In the genomic region with DNA sequence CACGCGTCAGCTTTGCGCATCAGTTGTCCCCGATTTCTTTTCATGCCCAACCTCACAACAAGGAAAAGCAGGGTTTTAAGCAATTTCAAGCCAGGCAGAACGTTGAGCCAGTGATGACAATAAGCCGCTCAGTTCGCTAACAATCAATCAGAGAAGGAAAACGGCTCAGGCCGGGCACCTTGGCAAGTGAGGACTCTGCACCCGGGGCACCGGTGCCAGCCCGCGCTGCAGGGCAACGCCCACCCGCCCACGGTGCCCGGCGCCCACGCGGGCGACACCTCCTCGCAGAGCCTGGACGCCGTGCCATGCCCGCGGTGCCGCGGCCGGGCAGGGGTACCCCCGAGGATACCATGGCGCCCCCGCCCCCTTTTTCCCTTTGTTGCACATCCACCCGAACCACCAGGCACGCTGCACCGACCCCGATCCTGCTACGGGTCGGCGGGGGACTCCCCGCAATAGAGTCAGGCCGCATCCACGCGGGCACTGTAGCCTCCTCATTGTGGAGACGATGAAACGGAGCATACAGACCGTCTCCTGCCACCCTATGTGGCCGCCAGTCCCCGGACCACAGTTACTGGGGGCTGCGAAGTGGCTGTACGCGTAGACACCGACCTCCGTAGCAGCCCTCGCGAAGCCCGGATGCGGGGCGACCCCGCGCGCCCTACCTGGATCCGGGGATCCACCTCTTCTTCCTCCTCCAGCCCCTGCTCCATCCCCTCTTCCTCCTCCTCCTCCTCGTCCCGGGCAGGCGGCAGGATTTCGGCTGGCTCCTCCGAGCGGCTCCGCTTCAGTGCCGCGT, we compare ENCODE assay signal across 8 cellular contexts. TPM values are rescaled to one million over a fixed set of nuclear protein-coding genes. Genes with fewer than 3 reads are reported as not detected.
DNase-seq lines count a peak whose midpoint lies in the region; ATAC-seq and TF ChIP-seq lines count a peak whose summit lies in the region.

No MANE protein-coding gene starts in this region.

- H3K27me3 Mint-ChIP-seq in Caco-2 (ENCODE audit: insufficient read depth, unreplicated experiment), result no peaks in the 10 kb centered on the region
- no peaks in the 10 kb centered on the region for H3K27me3 Mint-ChIP-seq in activated T-cell treated with anti-CD3 and anti-CD28 coated beads, Interleukin-2, amount 50 U/mL, for 4 hours (ENCODE audit: low read depth)
- peaks cover 10% of the 10 kb centered on the region for H3K27me3 Mint-ChIP-seq in neural progenitor cell (ENCODE audit: insufficient read depth, low read depth)

- TF ChIP-seq CTCF in Caco-2 (IDR thresholded peaks at IDR 0.05; ENCODE audit: insufficient read depth in 1 of 2, low read depth in 1 of 2, low read length in 1 of 2, severe bottlenecking in 1 of 2, unreplicated experiment in 1 of 2), result no peak
- TF ChIP-seq CTCF in MM.1S (IDR thresholded peaks at IDR 0.05; ENCODE audit: low read length), result no peak
- TF ChIP-seq CTCF in fibroblast of pulmonary artery (IDR thresholded peaks at IDR 0.05; ENCODE audit: low read length, missing control alignments), result no peak
- no peak for TF ChIP-seq CTCF in neural progenitor cell (IDR thresholded peaks at IDR 0.05)
- no peak for TF ChIP-seq CTCF in upper lobe of left lung (IDR thresholded peaks at IDR 0.05)

- H3K27me3 ChIP-seq in Caco-2 (replicated peaks; ENCODE audit: control insufficient read depth, insufficient read depth, low read length) (no peaks in the 10 kb centered on the region), MM.1S (replicated peaks; ENCODE audit: insufficient read depth, low read length) (no peaks in the 10 kb centered on the region), neural progenitor cell (peaks cover 33% of the 10 kb centered on the region), upper lobe of left lung (no peaks in the 10 kb centered on the region)

- H3K9ac ChIP-seq in MM.1S (ENCODE audit: low read length), result peak overlapping the region; percentile 62
- H3K9ac ChIP-seq in neural progenitor cell, result peak overlapping the region; percentile 22

- CTCF ChIA-PET in Caco-2 (lab: Charles Lee), result interaction anchor here (0.6 to 1.8 kb wide), 7 partner anchors 21 to 73 kb away, joined by 3 to 28 read pairs (median 3); no protein-coding TSS in a partner anchor

- intact Hi-C loops in Caco-2 (cut with micrococcal nuclease; ENCODE audit: unreplicated experiment), result loop anchor here (1.0 to 2.0 kb wide), 4 partner anchors 21 to 64 kb away; no protein-coding TSS in a partner anchor

- H3K4me2 ChIP-seq in MM.1S (ENCODE audit: low read depth, low read length), result peak overlapping the region; percentile 80
- peak overlapping the region; percentile 98 for H3K4me2 ChIP-seq in neural progenitor cell

- H4K20me1 ChIP-seq in MM.1S (ENCODE audit: insufficient read depth, low read length) (no peaks in the 10 kb centered on the region), neural progenitor cell (ENCODE audit: low read depth) (no peaks in the 10 kb centered on the region)

- no peaks in the 10 kb centered on the region for H3K9me2 ChIP-seq in MM.1S (replicated peaks; ENCODE audit: insufficient read depth, low read length)

- H3K27ac Mint-ChIP-seq in Caco-2 (ENCODE audit: unreplicated experiment), result no peak overlapping the region
- H3K27ac Mint-ChIP-seq in neural progenitor cell, result no peak overlapping the region

- H3K4me1 Mint-ChIP-seq in Caco-2 (ENCODE audit: low read depth, unreplicated experiment) (peaks cover 8% of the 10 kb centered on the region), neural progenitor cell (peaks cover 34% of the 10 kb centered on the region)
- H3K4me1 Mint-ChIP-seq in activated T-cell treated with anti-CD3 and anti-CD28 coated beads, Interleukin-2, amount 50 U/mL, for 4 hours (ENCODE audit: low read depth), result peaks cover 62% of the 10 kb centered on the region

- H2AFZ ChIP-seq in MM.1S (ENCODE audit: low read length) (peak overlapping the region; percentile 95), neural progenitor cell (replicated peaks) (peak overlapping the region; percentile 99)

- no peak overlapping the region for H3K27ac ChIP-seq in MM.1S (ENCODE audit: low read length)
- no peak overlapping the region for H3K27ac ChIP-seq in neural progenitor cell
- peak overlapping the region; percentile 71 to 92 (median 84) for H3K27ac ChIP-seq in upper lobe of left lung

- DNase-seq in Caco-2, result peak in 1 of 2 experiments; percentile 22
- DNase-seq in MM.1S, result peak; percentile 23
- DNase-seq in activated T-cell treated with anti-CD3 and anti-CD28 coated beads, Interleukin-2, amount 50 U/mL, for 4 hours, result peak; percentile 59
- DNase-seq in fibroblast of pulmonary artery (ENCODE audit: low read depth), result no peak
- peak; percentile 59 for DNase-seq in neural progenitor cell (ENCODE audit: low spot score)
- DNase-seq in upper lobe of left lung, result peak; percentile 50 to 92
- DNase-seq in NCI-H2196 treated with DMSO at 0.1 percent for 48 hours (lab: John Stamatoyannopoulos, UW; ENCODE audit: unreplicated experiment), result no peak

- H3K4me3 ChIP-seq in Caco-2 (ENCODE audit: low read depth, low read length) (peak overlapping the region; percentile 93), MM.1S (ENCODE audit: low read length) (peak overlapping the region; percentile 95), fibroblast of pulmonary artery (replicated peaks; ENCODE audit: low read depth, low read length) (peak overlapping the region; percentile 87), neural progenitor cell (peak overlapping the region; percentile 85), upper lobe of left lung (peak overlapping the region; percentile 74 to 87 (median 80))

- no peaks in the 10 kb centered on the region for H3K36me3 ChIP-seq in Caco-2 (ENCODE audit: control insufficient read depth, insufficient read depth, low read length)
- no peaks in the 10 kb centered on the region for H3K36me3 ChIP-seq in MM.1S (replicated peaks; ENCODE audit: insufficient read depth, low read length)
- H3K36me3 ChIP-seq in neural progenitor cell, result no peaks in the 10 kb centered on the region
- H3K36me3 ChIP-seq in upper lobe of left lung, result peaks cover 0 to 20% (median 0%) of the 10 kb centered on the region in 4 donors

- H3K4me1 ChIP-seq in Caco-2 (peaks cover 17% of the 10 kb centered on the region), MM.1S (ENCODE audit: low read length) (peaks cover 31% of the 10 kb centered on the region), neural progenitor cell (peaks cover 20% of the 10 kb centered on the region), upper lobe of left lung (peaks cover 19 to 61% (median 33%) of the 10 kb centered on the region in 4 donors)

- BruUV-seq in Caco-2 (replicated peaks; lab: Mats Ljungman, UMichigan), result no TSS peak

- H3F3A ChIP-seq in MM.1S (ENCODE audit: insufficient read depth, low read length) (peaks cover 16% of the 10 kb centered on the region; the same call in 1 of the 2 replicates), neural progenitor cell (ENCODE audit: low read depth) (peaks cover 17% of the 10 kb centered on the region)

- H3K9me3 Mint-ChIP-seq in Caco-2 (ENCODE audit: unreplicated experiment) (no peaks in the 10 kb centered on the region), neural progenitor cell (no peaks in the 10 kb centered on the region)
- H3K9me3 Mint-ChIP-seq in activated T-cell treated with anti-CD3 and anti-CD28 coated beads, Interleukin-2, amount 50 U/mL, for 4 hours, result no peaks in the 10 kb centered on the region

- no peak for TF ChIP-seq EP300 in upper lobe of left lung (IDR thresholded peaks at IDR 0.05)

- no peaks in the 10 kb centered on the region for H3K79me2 ChIP-seq in MM.1S (ENCODE audit: low read length)
- peaks cover 7% of the 10 kb centered on the region for H3K79me2 ChIP-seq in neural progenitor cell (ENCODE audit: low read depth)

- H3K9me3 ChIP-seq in Caco-2, result no peaks in the 10 kb centered on the region
- no peaks in the 10 kb centered on the region for H3K9me3 ChIP-seq in MM.1S (replicated peaks; ENCODE audit: insufficient read depth, low read length)
- no peaks in the 10 kb centered on the region for H3K9me3 ChIP-seq in neural progenitor cell (ENCODE audit: low read depth)
- H3K9me3 ChIP-seq in upper lobe of left lung, result no peaks in the 10 kb centered on the region

- peak overlapping the region; percentile 91 for H3K4me3 Mint-ChIP-seq in Caco-2 (ENCODE audit: unreplicated experiment)
- H3K4me3 Mint-ChIP-seq in activated T-cell treated with anti-CD3 and anti-CD28 coated beads, Interleukin-2, amount 50 U/mL, for 4 hours, result peak overlapping the region; percentile 93
- peak overlapping the region; percentile 91 for H3K4me3 Mint-ChIP-seq in neural progenitor cell

- TF ChIP-seq POLR2A in upper lobe of left lung (IDR thresholded peaks at IDR 0.05), result peak in 1 of 4 donors; percentile 14

- WGBS in upper lobe of left lung, 2 donors, result 6 to 20% methylated on average over 9 to 31 of the region's 71 CpGs

- ATAC-seq in GM21717 (IDR thresholded peaks at IDR 0.05; ENCODE audit: unreplicated experiment) (peak; percentile 28), upper lobe of left lung (ENCODE audit: low FRiP score in 2 of 2) (peak; percentile 49 to 56)
- ATAC-seq in activated T-cell treated with anti-CD3 and anti-CD28 coated beads, Interleukin-2, amount 50 U/mL, for 4 hours, result peak; percentile 50 to 56

- H3K36me3 Mint-ChIP-seq in Caco-2 (ENCODE audit: insufficient read depth, unreplicated experiment) (peaks cover 16% of the 10 kb centered on the region), neural progenitor cell (no peaks in the 10 kb centered on the region)
- H3K36me3 Mint-ChIP-seq in activated T-cell treated with anti-CD3 and anti-CD28 coated beads, Interleukin-2, amount 50 U/mL, for 4 hours (ENCODE audit: insufficient read depth), result peaks cover 16% of the 10 kb centered on the region

- POLR2A ChIA-PET in Caco-2 (lab: Charles Lee), result interaction anchor here (0.6 to 1.9 kb wide), 2 partner anchors 21 to 126 kb away, joined by 3 to 6 read pairs; a partner anchor contains a TSS

RNA-seq across cellular contexts. Expression of a gene that starts 0.6 kb away (rescaled TPM):
- total RNA-seq in Caco-2 (2022), result 20.8 and 26.1 TPM in 2 replicates
- 10 to 100 TPM; 11.1 to 26.1 (median 12.9) TPM for total RNA-seq in activated T-cell treated with anti-CD3 and anti-CD28 coated beads, Interleukin-2, amount 50 U/mL, for 4 hours
- 9.1 and 11.2 TPM in 2 replicates for total RNA-seq in neural progenitor cell (ENCODE audit: low replicate concordance)
- 100 to 1,000 TPM in 2 of 6 donors, 10 to 100 TPM in 4; 83.8 to 150 (median 94.7) TPM for total RNA-seq in upper lobe of left lung

Comparison
In these comparisons a context has a peak if more than half of its experiments do, and no peak if none do; other contexts are left out.
1. DNase-seq: peak in MM.1S (single experiment), activated T-cell treated with anti-CD3 and anti-CD28 coated beads, Interleukin-2, amount 50 U/mL, for 4 hours (single experiment), neural progenitor cell (single experiment) and upper lobe of left lung (2 of 2); none in fibroblast of pulmonary artery (single experiment) and NCI-H2196 treated with DMSO at 0.1 percent for 48 hours (single experiment).
2. H3K27ac ChIP-seq: peak in upper lobe of left lung (4 of 4); none in MM.1S (single experiment) and neural progenitor cell (single experiment).
3. Peak in every context shown above with its lines, with median percentiles within 50 percentile points of each other: H3K4me3 ChIP-seq, H3K4me3 Mint-ChIP-seq and ATAC-seq.